ENCODE assay signal across 1 cellular context in the genomic region with DNA sequence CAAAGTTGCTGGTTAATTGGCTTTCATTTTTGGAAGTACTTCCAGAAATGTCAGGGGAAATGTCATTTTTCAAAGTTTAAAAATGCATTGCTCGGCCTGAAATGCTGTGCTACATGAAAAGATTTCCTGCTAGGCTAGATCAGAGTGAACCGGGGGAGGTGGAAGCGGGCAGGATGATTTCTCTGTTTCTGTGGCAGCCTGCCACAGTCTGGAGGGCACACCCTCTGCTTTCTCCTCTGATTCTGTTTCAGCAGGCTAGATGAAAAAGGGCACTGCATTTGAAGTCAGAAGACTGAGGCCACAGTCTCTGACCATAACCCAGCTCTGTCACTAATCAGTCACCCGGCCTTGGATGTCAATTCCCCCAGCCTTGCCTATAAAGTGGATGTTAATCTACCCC.
TF ChIP-seq lines count a peak whose summit lies in the region.

No MANE protein-coding gene starts in this region.

TF ChIP-seq in GM23338, 12 proteins besides CTCF, POLR2A, EP300 and RAD21 (continued from another document):
- TF ChIP-seq, protein P1, sequence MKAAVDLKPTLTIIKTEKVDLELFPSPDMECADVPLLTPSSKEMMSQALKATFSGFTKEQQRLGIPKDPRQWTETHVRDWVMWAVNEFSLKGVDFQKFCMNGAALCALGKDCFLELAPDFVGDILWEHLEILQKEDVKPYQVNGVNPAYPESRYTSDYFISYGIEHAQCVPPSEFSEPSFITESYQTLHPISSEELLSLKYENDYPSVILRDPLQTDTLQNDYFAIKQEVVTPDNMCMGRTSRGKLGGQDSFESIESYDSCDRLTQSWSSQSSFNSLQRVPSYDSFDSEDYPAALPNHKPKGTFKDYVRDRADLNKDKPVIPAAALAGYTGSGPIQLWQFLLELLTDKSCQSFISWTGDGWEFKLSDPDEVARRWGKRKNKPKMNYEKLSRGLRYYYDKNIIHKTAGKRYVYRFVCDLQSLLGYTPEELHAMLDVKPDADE (IDR thresholded peaks at IDR 0.05) = no peak
- TF ChIP-seq, protein P2, sequence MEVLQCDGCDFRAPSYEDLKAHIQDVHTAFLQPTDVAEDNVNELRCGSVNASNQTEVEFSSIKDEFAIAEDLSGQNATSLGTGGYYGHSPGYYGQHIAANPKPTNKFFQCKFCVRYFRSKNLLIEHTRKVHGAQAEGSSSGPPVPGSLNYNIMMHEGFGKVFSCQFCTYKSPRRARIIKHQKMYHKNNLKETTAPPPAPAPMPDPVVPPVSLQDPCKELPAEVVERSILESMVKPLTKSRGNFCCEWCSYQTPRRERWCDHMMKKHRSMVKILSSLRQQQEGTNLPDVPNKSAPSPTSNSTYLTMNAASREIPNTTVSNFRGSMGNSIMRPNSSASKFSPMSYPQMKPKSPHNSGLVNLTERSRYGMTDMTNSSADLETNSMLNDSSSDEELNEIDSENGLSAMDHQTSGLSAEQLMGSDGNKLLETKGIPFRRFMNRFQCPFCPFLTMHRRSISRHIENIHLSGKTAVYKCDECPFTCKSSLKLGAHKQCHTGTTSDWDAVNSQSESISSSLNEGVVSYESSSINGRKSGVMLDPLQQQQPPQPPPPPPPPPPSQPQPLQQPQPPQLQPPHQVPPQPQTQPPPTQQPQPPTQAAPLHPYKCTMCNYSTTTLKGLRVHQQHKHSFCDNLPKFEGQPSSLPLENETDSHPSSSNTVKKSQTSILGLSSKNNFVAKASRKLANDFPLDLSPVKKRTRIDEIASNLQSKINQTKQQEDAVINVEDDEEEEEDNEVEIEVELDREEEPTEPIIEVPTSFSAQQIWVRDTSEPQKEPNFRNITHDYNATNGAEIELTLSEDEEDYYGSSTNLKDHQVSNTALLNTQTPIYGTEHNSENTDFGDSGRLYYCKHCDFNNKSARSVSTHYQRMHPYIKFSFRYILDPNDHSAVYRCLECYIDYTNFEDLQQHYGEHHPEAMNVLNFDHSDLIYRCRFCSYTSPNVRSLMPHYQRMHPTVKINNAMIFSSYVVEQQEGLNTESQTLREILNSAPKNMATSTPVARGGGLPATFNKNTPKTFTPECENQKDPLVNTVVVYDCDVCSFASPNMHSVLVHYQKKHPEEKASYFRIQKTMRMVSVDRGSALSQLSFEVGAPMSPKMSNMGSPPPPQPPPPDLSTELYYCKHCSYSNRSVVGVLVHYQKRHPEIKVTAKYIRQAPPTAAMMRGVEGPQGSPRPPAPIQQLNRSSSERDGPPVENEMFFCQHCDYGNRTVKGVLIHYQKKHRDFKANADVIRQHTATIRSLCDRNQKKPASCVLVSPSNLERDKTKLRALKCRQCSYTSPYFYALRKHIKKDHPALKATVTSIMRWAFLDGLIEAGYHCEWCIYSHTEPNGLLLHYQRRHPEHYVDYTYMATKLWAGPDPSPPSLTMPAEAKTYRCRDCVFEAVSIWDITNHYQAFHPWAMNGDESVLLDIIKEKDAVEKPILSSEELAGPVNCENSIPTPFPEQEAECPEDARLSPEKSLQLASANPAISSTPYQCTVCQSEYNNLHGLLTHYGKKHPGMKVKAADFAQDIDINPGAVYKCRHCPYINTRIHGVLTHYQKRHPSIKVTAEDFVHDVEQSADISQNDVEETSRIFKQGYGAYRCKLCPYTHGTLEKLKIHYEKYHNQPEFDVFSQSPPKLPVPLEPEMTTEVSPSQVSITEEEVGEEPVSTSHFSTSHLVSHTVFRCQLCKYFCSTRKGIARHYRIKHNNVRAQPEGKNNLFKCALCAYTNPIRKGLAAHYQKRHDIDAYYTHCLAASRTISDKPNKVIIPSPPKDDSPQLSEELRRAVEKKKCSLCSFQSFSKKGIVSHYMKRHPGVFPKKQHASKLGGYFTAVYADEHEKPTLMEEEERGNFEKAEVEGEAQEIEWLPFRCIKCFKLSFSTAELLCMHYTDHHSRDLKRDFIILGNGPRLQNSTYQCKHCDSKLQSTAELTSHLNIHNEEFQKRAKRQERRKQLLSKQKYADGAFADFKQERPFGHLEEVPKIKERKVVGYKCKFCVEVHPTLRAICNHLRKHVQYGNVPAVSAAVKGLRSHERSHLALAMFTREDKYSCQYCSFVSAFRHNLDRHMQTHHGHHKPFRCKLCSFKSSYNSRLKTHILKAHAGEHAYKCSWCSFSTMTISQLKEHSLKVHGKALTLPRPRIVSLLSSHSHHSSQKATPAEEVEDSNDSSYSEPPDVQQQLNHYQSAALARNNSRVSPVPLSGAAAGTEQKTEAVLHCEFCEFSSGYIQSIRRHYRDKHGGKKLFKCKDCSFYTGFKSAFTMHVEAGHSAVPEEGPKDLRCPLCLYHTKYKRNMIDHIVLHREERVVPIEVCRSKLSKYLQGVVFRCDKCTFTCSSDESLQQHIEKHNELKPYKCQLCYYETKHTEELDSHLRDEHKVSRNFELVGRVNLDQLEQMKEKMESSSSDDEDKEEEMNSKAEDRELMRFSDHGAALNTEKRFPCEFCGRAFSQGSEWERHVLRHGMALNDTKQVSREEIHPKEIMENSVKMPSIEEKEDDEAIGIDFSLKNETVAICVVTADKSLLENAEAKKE (CRISPR knock-in tag; IDR thresholded peaks at IDR 0.05) = no peak
- TF ChIP-seq ZNF114 (CRISPR knock-in tag; IDR thresholded peaks at IDR 0.05) = no peak
